ENCODE assay signal across 24 cellular contexts in genomic region chr7:1632916-1633785, GRCh38. TPM values are rescaled to one million over a fixed set of nuclear protein-coding genes. Genes with fewer than 3 reads are reported as not detected.
DNase-seq lines count a peak whose midpoint lies in the region; TF ChIP-seq lines count a peak whose summit lies in the region.
"Had no signal": no experiment of that assay in that cellular context is flagged by ENCODE, and none has a peak within 500 bp of the region (broad histone marks: within the 10 kb centered on the region; RNA-seq: fewer than 3 reads in every experiment).

No MANE protein-coding gene starts in this region.

- no peak overlapping the region for H3K23ac ChIP-seq in neuronal stem cell (ENCODE audit: low read depth, low read length, poor library complexity)

- no peaks in the 10 kb centered on the region for H3K4me1 Mint-ChIP-seq in activated naive CD8-positive, alpha-beta T cell treated with anti-CD3 and anti-CD28 coated beads for 36 hours
- H3K4me1 Mint-ChIP-seq: CD4-positive, alpha-beta memory T cell had no signal

- no CpG with 5 or more reads among the region's 15 CpGs for WGBS in neuronal stem cell (ENCODE audit: extremely low coverage in 2 of 2, insufficient read length in 2 of 2, insufficient replicate concordance in 1 of 2), 2 donors

- H2BK15ac ChIP-seq in neuronal stem cell (ENCODE audit: low read length) = peak overlapping the region; percentile 17

- H3K4ac ChIP-seq in neuronal stem cell (ENCODE audit: low read length) = no peak overlapping the region

- no peak overlapping the region for H3K4me3 ChIP-seq in BLaER1
- no peak overlapping the region for H3K4me3 ChIP-seq in H7 (ENCODE audit: insufficient read depth, low read depth, low read length)
- H3K4me3 ChIP-seq in WERI-Rb-1 (ENCODE audit: low read depth, low read length) = no peak overlapping the region
- H3K4me3 ChIP-seq in neuronal stem cell (ENCODE audit: low read length in 2 of 2) = no peak overlapping the region
- H3K4me3 ChIP-seq: PC-9, SJSA1 had no signal

- TF ChIP-seq CTCF in WERI-Rb-1 (IDR thresholded peaks at IDR 0.05; ENCODE audit: low read depth, low read length) = no peak

- no peak overlapping the region for H2BK5ac ChIP-seq in neuronal stem cell (ENCODE audit: low read length)

- peaks cover 56% of the 10 kb centered on the region for H3K9me3 ChIP-seq in BLaER1
- H3K9me3 ChIP-seq in WERI-Rb-1 (ENCODE audit: severe bottlenecking) = peaks cover 23% of the 10 kb centered on the region
- H3K9me3 ChIP-seq in neuronal stem cell (replicated peaks in 1 of 2; ENCODE audit: control insufficient read depth in 2 of 2, insufficient read depth in 1 of 2, low read depth in 1 of 2, low read length in 2 of 2) = peaks cover 13 to 14% of the 10 kb centered on the region in 2 donors
- H3K9me3 ChIP-seq: SJSA1 had no signal

- no peak overlapping the region for H4K91ac ChIP-seq in neuronal stem cell (ENCODE audit: low read depth, low read length, poor library complexity)

- H2AK5ac ChIP-seq in neuronal stem cell (ENCODE audit: low read depth, low read length) = peak overlapping the region; percentile 90

- H3K36me3 ChIP-seq in BLaER1 (no peaks in the 10 kb centered on the region), H7 (replicated peaks; ENCODE audit: control insufficient read depth, insufficient read depth, low read length) (no peaks in the 10 kb centered on the region), WERI-Rb-1 (no peaks in the 10 kb centered on the region), neuronal stem cell (replicated peaks in 1 of 2; ENCODE audit: control insufficient read depth in 2 of 2, insufficient read depth in 2 of 2, low read length in 2 of 2) (no peaks in the 10 kb centered on the region)
- H3K36me3 ChIP-seq: SJSA1 had no signal

- no peak overlapping the region for H4K8ac ChIP-seq in neuronal stem cell (ENCODE audit: low read depth, low read length)

- peak overlapping the region; percentile 61 for H3K4me2 ChIP-seq in BLaER1
- no peak overlapping the region for H3K4me2 ChIP-seq in neuronal stem cell (ENCODE audit: insufficient read depth, low read length, poor library complexity, severe bottlenecking)
- H3K4me2 ChIP-seq: PC-9 had no signal

- no peak overlapping the region for H3K27ac Mint-ChIP-seq in activated naive CD8-positive, alpha-beta T cell treated with anti-CD3 and anti-CD28 coated beads for 36 hours
- H3K27ac Mint-ChIP-seq: CD4-positive, alpha-beta memory T cell had no signal

- no peak overlapping the region for H2AFZ ChIP-seq in neuronal stem cell (ENCODE audit: low read length)
- H2AFZ ChIP-seq: PC-9 had no signal

- H3K9ac ChIP-seq in BLaER1 = 0 out of 2 replicates have a peak overlapping the region, but pooled peaks have one; percentile 41
- peak overlapping the region; percentile 33 for H3K9ac ChIP-seq in neuronal stem cell (ENCODE audit: low read depth, low read length, poor library complexity)

- no peaks in the 10 kb centered on the region for H4K20me1 ChIP-seq in BLaER1

- peaks cover 24% of the 10 kb centered on the region for H3K4me1 ChIP-seq in BLaER1
- peaks cover 0 to 2% of the 10 kb centered on the region in 2 donors for H3K4me1 ChIP-seq in neuronal stem cell (ENCODE audit: control insufficient read depth in 2 of 2, insufficient read depth in 1 of 2, low read depth in 1 of 2, low read length in 2 of 2)
- H3K4me1 ChIP-seq: SJSA1 had no signal

- H3K4me3 Mint-ChIP-seq in activated naive CD8-positive, alpha-beta T cell treated with anti-CD3 and anti-CD28 coated beads for 36 hours = no peak overlapping the region
- H3K4me3 Mint-ChIP-seq: CD4-positive, alpha-beta memory T cell had no signal

- DNase-seq in H7 (peak; percentile 57), WERI-Rb-1 (peak; percentile 35), neuronal stem cell (ENCODE audit: low spot score) (no peak), NAMALWA (ENCODE audit: low spot score) (no peak)
- no peak for DNase-seq in activated CD4-positive, alpha-beta T cell treated with anti-CD3 and anti-CD28 coated beads, Interleukin-2, amount 50 U/mL, for 4 hours
- DNase-seq in activated naive CD8-positive, alpha-beta T cell treated with anti-CD3 and anti-CD28 coated beads for 36 hours = no peak
- DNase-seq: C1 segment of cervical spinal cord; CD4-positive, alpha-beta memory T cell; COR-L47; GF-D8; KBM-7; MV-4-11; NCI-H2029; NCI-H446; NCI-H524 treated with DMSO at 0.1 percent for 48 hours; NCI-H774; PC-9; Right ventricle myocardium superior; RPMI8226; SW 1271 had no signal

- peak overlapping the region; percentile 86 for H3K14ac ChIP-seq in neuronal stem cell (ENCODE audit: low read length)

- H3K27me3 Mint-ChIP-seq in activated naive CD8-positive, alpha-beta T cell treated with anti-CD3 and anti-CD28 coated beads for 36 hours = peaks cover 13% of the 10 kb centered on the region

- no peak overlapping the region for H3K18ac ChIP-seq in neuronal stem cell (ENCODE audit: low read length)

- H3K36me3 Mint-ChIP-seq in activated naive CD8-positive, alpha-beta T cell treated with anti-CD3 and anti-CD28 coated beads for 36 hours = peaks cover 5% of the 10 kb centered on the region

- H3K79me1 ChIP-seq in neuronal stem cell (ENCODE audit: low read depth, low read length) = no peaks in the 10 kb centered on the region

- peak overlapping the region; percentile 50 for H2BK120ac ChIP-seq in neuronal stem cell (ENCODE audit: low read depth, low read length)

- no peaks in the 10 kb centered on the region for H3K27me3 ChIP-seq in BLaER1
- H3K27me3 ChIP-seq in H7 (ENCODE audit: control insufficient read depth, insufficient read depth, low read length) = no peaks in the 10 kb centered on the region
- no peaks in the 10 kb centered on the region for H3K27me3 ChIP-seq in WERI-Rb-1 (ENCODE audit: insufficient read depth, low read depth, severe bottlenecking)
- H3K27me3 ChIP-seq in neuronal stem cell (ENCODE audit: control insufficient read depth in 3 of 3, insufficient read depth in 3 of 3, low read depth in 1 of 3, low read length in 3 of 3) = no peaks in the 10 kb centered on the region
- H3K27me3 ChIP-seq: SJSA1 had no signal

- peaks cover 12% of the 10 kb centered on the region for H3K9me3 Mint-ChIP-seq in activated naive CD8-positive, alpha-beta T cell treated with anti-CD3 and anti-CD28 coated beads for 36 hours

- H3K27ac ChIP-seq in BLaER1 (peak overlapping the region; percentile 51), WERI-Rb-1 (peak overlapping the region; percentile 53), neuronal stem cell (replicated peaks; ENCODE audit: low read length) (no peak overlapping the region)
- H3K27ac ChIP-seq: PC-9, SJSA1 had no signal

- no peak overlapping the region for H2BK12ac ChIP-seq in neuronal stem cell (ENCODE audit: low read length)

RNA-seq across cellular contexts. Expression of gene ELFN1, which starts 36.9 kb away (rescaled TPM):
- 16.0 and 19.9 TPM in 2 replicates for total RNA-seq in H7 (2014; rRNA removed; shearing (Covaris generic))
- polyA plus RNA-seq in neuronal stem cell (2013, experiment 1 of 2) = 15.6 TPM
- polyA plus RNA-seq in neuronal stem cell (2013, experiment 2 of 2) = 16.3 TPM
- total RNA-seq in activated naive CD8-positive, alpha-beta T cell treated with anti-CD3 and anti-CD28 coated beads for 36 hours = under 1 TPM; 0.14 to 0.19 TPM
- total RNA-seq: LHCN-M2, MCF 10A, SJSA1 had no signal
- polyA plus RNA-seq: CD4-positive, alpha-beta memory T cell had no signal

Comparison
In these comparisons a context has a peak if more than half of its experiments do, and no peak if none do; other contexts are left out.
1. DNase-seq: peak in H7 (single experiment) and WERI-Rb-1 (single experiment); none in neuronal stem cell (single experiment), activated CD4-positive, alpha-beta T cell treated with anti-CD3 and anti-CD28 coated beads, Interleukin-2, amount 50 U/mL, for 4 hours (0 of 2), activated naive CD8-positive, alpha-beta T cell treated with anti-CD3 and anti-CD28 coated beads for 36 hours (single experiment) and NAMALWA (single experiment).
2. RNA of gene ELFN1, which starts 36.9 kb away (total RNA-seq): 16.0 to 19.9 TPM in H7; 0.14 to 0.19 TPM in activated naive CD8-positive, alpha-beta T cell treated with anti-CD3 and anti-CD28 coated beads for 36 hours; every median in the first group is over 10 times any median in the second.